In genomic region chr12:58920956-58921861, GRCh38 we compare ENCODE assay signal across 9 cellular contexts.
DNase-seq lines count a peak whose midpoint lies in the region; ATAC-seq and TF ChIP-seq lines count a peak whose summit lies in the region.
"Had no signal": no experiment of that assay in that cellular context is flagged by ENCODE, and none has a peak within 500 bp of the region (broad histone marks: within the 10 kb centered on the region; RNA-seq: fewer than 3 reads in every experiment).

No MANE protein-coding gene starts in this region.

- H3K4me1 ChIP-seq in neuron (ENCODE audit: insufficient read depth, low read length) = peaks cover 25% of the 10 kb centered on the region

- peak overlapping the region; percentile 92 for H2AFZ ChIP-seq in neuron (ENCODE audit: low read depth, low read length)

- TF ChIP-seq CTCF in AG09309 (IDR thresholded peaks at IDR 0.05; ENCODE audit: control insufficient read depth, insufficient read depth, low read depth, low read length, missing control alignments) (no peak), LNCaP clone FGC (IDR thresholded peaks at IDR 0.05; ENCODE audit: control insufficient read depth, extremely low read depth, insufficient read depth) (no peak), epithelial cell of esophagus (IDR thresholded peaks at IDR 0.05; ENCODE audit: insufficient read depth, low read depth, low read length, missing control alignments) (no peak)

- in situ Hi-C loops in ACHN (cut with HindIII; ENCODE audit: low pct_ligation_motif_present, low pct_unique_long_range_greater_than_20kb, low sequenced_read_pairs) = no loop called here

- H3K36me3 ChIP-seq in neuron (ENCODE audit: insufficient read depth, low read length) = no peaks in the 10 kb centered on the region

- H3K4me3 ChIP-seq in AG09309 (ENCODE audit: control insufficient read depth, low read depth, low read length) (peak overlapping the region; percentile 80), LNCaP clone FGC (ENCODE audit: low read depth, low read length) (peak overlapping the region; percentile 76), epithelial cell of esophagus (ENCODE audit: low read length) (peak overlapping the region; percentile 88), neuron (ENCODE audit: low read length) (peak overlapping the region; percentile 68)

- DNase-seq in AG09309 (ENCODE audit: low read depth) = no peak
- DNase-seq in LNCaP clone FGC (ENCODE audit: low read depth) = no peak
- DNase-seq in epithelial cell of esophagus (ENCODE audit: low read depth) = peak; percentile 55
- no peak for DNase-seq in central memory CD4-positive, alpha-beta T cell
- no peak for DNase-seq in GDM1 (lab: John Stamatoyannopoulos, UW)
- no peak for DNase-seq in ACHN
- DNase-seq: NCI-H2081 treated with DMSO at 0.1 percent for 48 hours had no signal

- ATAC-seq in HG03571 (IDR thresholded peaks at IDR 0.05; ENCODE audit: unreplicated experiment) = no peak

- no peaks in the 10 kb centered on the region for H3K9me3 ChIP-seq in neuron (ENCODE audit: low read length)

- H3K27me3 ChIP-seq in neuron (ENCODE audit: insufficient read depth, low read length) = no peaks in the 10 kb centered on the region
